ENCODE assay signal across 8 cellular contexts in genomic region chr11:86919557-86920210, GRCh38. TPM values are rescaled to one million over a fixed set of nuclear protein-coding genes. Genes with fewer than 3 reads are reported as not detected.
DNase-seq lines count a peak whose midpoint lies in the region; ATAC-seq and TF ChIP-seq lines count a peak whose summit lies in the region.

No MANE protein-coding gene starts in this region.

- no peaks in the 10 kb centered on the region for H3K27me3 Mint-ChIP-seq in neural crest cell (ENCODE audit: low read depth)
- no peaks in the 10 kb centered on the region for H3K27me3 Mint-ChIP-seq in activated T-helper 17 cell treated with anti-CD3 and anti-CD28 coated beads, Interleukin-2, amount 50 U/mL, for 72 hours
- H3K27me3 Mint-ChIP-seq in T-helper 2 cell treated with Interferon-gamma antibody and Interleukin-4, amounts not matched to agents 5 μg/mL and 100 μg/mL, for 36 hours (ENCODE audit: low read depth): no peaks in the 10 kb centered on the region

- no peak overlapping the region for H3K9ac ChIP-seq in fibroblast of lung (ENCODE audit: insufficient read depth, low read length)

- no peaks in the 10 kb centered on the region for H3K36me3 Mint-ChIP-seq in neural crest cell (ENCODE audit: low read depth)
- no peaks in the 10 kb centered on the region for H3K36me3 Mint-ChIP-seq in activated T-helper 17 cell treated with anti-CD3 and anti-CD28 coated beads, Interleukin-2, amount 50 U/mL, for 72 hours (ENCODE audit: low read depth)
- no peaks in the 10 kb centered on the region for H3K36me3 Mint-ChIP-seq in T-helper 2 cell treated with Interferon-gamma antibody and Interleukin-4, amounts not matched to agents 5 μg/mL and 100 μg/mL, for 36 hours (ENCODE audit: low read depth)

- H3K4me3 ChIP-seq in fibroblast of lung (replicated peaks in 1 of 4; ENCODE audit: control extremely low read depth in 1 of 4, insufficient read depth in 1 of 4, low read depth in 3 of 4, low read length in 4 of 4): no peak overlapping the region

- no peak overlapping the region for H3K4me2 ChIP-seq in fibroblast of lung (ENCODE audit: extremely low read depth, insufficient read depth, low read length)

- H2AFZ ChIP-seq in fibroblast of lung (ENCODE audit: low read length): peak overlapping the region; percentile 63

- DNase-seq in NOMO-1 treated with DMSO at 0.1 percent for 48 hours (lab: John Stamatoyannopoulos, UW; ENCODE audit: unreplicated experiment): peak; percentile 37
- no peak for DNase-seq in NOMO-1 treated with dmso at 0.1 percent for 144 hours (lab: John Stamatoyannopoulos, UW; ENCODE audit: unreplicated experiment)
- DNase-seq in HT1080 (ENCODE audit: low read depth): peak; percentile 73
- DNase-seq in SK-N-DZ (ENCODE audit: low spot score): peak; percentile 69
- peak; percentile 79 to 86 for DNase-seq in fibroblast of lung (ENCODE audit: low read depth in 2 of 2)
- no peak for DNase-seq in neural crest cell (ENCODE audit: low read depth, low spot score)
- no peak for DNase-seq in T-helper 2 cell treated with Interferon-gamma antibody and Interleukin-4, amounts not matched to agents 5 μg/mL and 100 μg/mL, for 36 hours (ENCODE audit: low spot score)

- H3K27me3 ChIP-seq in fibroblast of lung (ENCODE audit: control insufficient read depth, insufficient read depth, low read length): no peaks in the 10 kb centered on the region

- H3K79me2 ChIP-seq in fibroblast of lung (ENCODE audit: control insufficient read depth, insufficient read depth, low read length): no peaks in the 10 kb centered on the region

- TF ChIP-seq CTCF in fibroblast of lung (conservative IDR thresholded peaks at IDR 0.05 in 1 of 2, IDR thresholded peaks at IDR 0.05 in 1 of 2; ENCODE audit: low read depth in 1 of 2, low read length in 2 of 2) (peak; percentile 63 to 79), neural crest cell (conservative IDR thresholded peaks at IDR 0.05) (peak; percentile 75)

- H3K4me3 Mint-ChIP-seq in neural crest cell: no peak overlapping the region
- H3K4me3 Mint-ChIP-seq in activated T-helper 17 cell treated with anti-CD3 and anti-CD28 coated beads, Interleukin-2, amount 50 U/mL, for 72 hours: no peak overlapping the region
- no peak overlapping the region for H3K4me3 Mint-ChIP-seq in T-helper 2 cell treated with Interferon-gamma antibody and Interleukin-4, amounts not matched to agents 5 μg/mL and 100 μg/mL, for 36 hours

- H3K4me1 ChIP-seq in fibroblast of lung (ENCODE audit: control insufficient read depth, extremely low read depth, insufficient read depth, low read length): peaks cover 10% of the 10 kb centered on the region

- ATAC-seq in activated T-helper 17 cell treated with anti-CD3 and anti-CD28 coated beads, Interleukin-2, amount 50 U/mL, for 72 hours (replicated peaks): no peak

- no peaks in the 10 kb centered on the region for H3K36me3 ChIP-seq in fibroblast of lung (ENCODE audit: control insufficient read depth, insufficient read depth, low read length)

- H3K27ac Mint-ChIP-seq in neural crest cell (ENCODE audit: unreplicated experiment): no peak overlapping the region
- H3K27ac Mint-ChIP-seq in activated T-helper 17 cell treated with anti-CD3 and anti-CD28 coated beads, Interleukin-2, amount 50 U/mL, for 72 hours: no peak overlapping the region
- H3K27ac Mint-ChIP-seq in T-helper 2 cell treated with Interferon-gamma antibody and Interleukin-4, amounts not matched to agents 5 μg/mL and 100 μg/mL, for 36 hours: no peak overlapping the region

- no peaks in the 10 kb centered on the region for H4K20me1 ChIP-seq in fibroblast of lung (ENCODE audit: control insufficient read depth, extremely low read depth, insufficient read depth, low read length)

- peaks cover 27% of the 10 kb centered on the region for H3K4me1 Mint-ChIP-seq in neural crest cell
- no peaks in the 10 kb centered on the region for H3K4me1 Mint-ChIP-seq in activated T-helper 17 cell treated with anti-CD3 and anti-CD28 coated beads, Interleukin-2, amount 50 U/mL, for 72 hours
- H3K4me1 Mint-ChIP-seq in T-helper 2 cell treated with Interferon-gamma antibody and Interleukin-4, amounts not matched to agents 5 μg/mL and 100 μg/mL, for 36 hours (ENCODE audit: low read depth): peaks cover 6% of the 10 kb centered on the region

- no peaks in the 10 kb centered on the region for H3K9me3 Mint-ChIP-seq in neural crest cell
- H3K9me3 Mint-ChIP-seq in activated T-helper 17 cell treated with anti-CD3 and anti-CD28 coated beads, Interleukin-2, amount 50 U/mL, for 72 hours: no peaks in the 10 kb centered on the region
- H3K9me3 Mint-ChIP-seq in T-helper 2 cell treated with Interferon-gamma antibody and Interleukin-4, amounts not matched to agents 5 μg/mL and 100 μg/mL, for 36 hours: no peaks in the 10 kb centered on the region

- no peaks in the 10 kb centered on the region for H3K9me3 ChIP-seq in fibroblast of lung (ENCODE audit: control insufficient read depth, insufficient read depth, low read depth, low read length)

- H3K27ac ChIP-seq in fibroblast of lung (ENCODE audit: insufficient read depth, low read length): no peak overlapping the region

RNA-seq across cellular contexts. Expression of gene FZD4, which starts 35.5 kb away (rescaled TPM):
- 3.0 and 5.4 TPM in 2 replicates for total RNA-seq in HT1080 (2014; rRNA removed; shearing (Covaris generic))
- polyA plus RNA-seq in HT1080 (2015; cell fraction: cytosol; rRNA removed): 3.0 and 3.6 TPM in 2 replicates
- polyA plus RNA-seq in HT1080 (2015; cell fraction: nucleus; rRNA removed): 5.5 and 5.9 TPM in 2 replicates
- 3.6 and 5.8 TPM in 2 replicates for polyA plus RNA-seq in SK-N-DZ (2014; cell fraction: cytosol; rRNA removed)
- polyA plus RNA-seq in SK-N-DZ (2014; cell fraction: nucleus; rRNA removed): 2.8 and 3.4 TPM in 2 replicates
- total RNA-seq in fibroblast of lung (11.8 and 15.7 TPM in 2 replicates), neural crest cell (4.1 and 4.6 TPM in 2 replicates)
- 6.4 and 17.8 TPM in 2 replicates for polyA plus RNA-seq in fibroblast of lung
- polyA plus RNA-seq in fibroblast of lung (2012): 4.1 and 11.5 TPM in 2 replicates
- 5.6 and 10.3 TPM in 2 replicates for polyA minus RNA-seq in fibroblast of lung (ENCODE audit: low replicate concordance)
- total RNA-seq in activated T-helper 17 cell treated with anti-CD3 and anti-CD28 coated beads, Interleukin-2, amount 50 U/mL, for 72 hours: under 1 TPM in 1 of 2 donors, not detected in 1; 0.09 TPM

Comparison
In these comparisons a context has a peak if more than half of its experiments do, and no peak if none do; other contexts are left out.
1. DNase-seq: peak in NOMO-1 treated with DMSO at 0.1 percent for 48 hours (single experiment), HT1080 (single experiment), SK-N-DZ (single experiment) and fibroblast of lung (2 of 2); none in NOMO-1 treated with dmso at 0.1 percent for 144 hours (single experiment), neural crest cell (single experiment) and T-helper 2 cell treated with Interferon-gamma antibody and Interleukin-4, amounts not matched to agents 5 μg/mL and 100 μg/mL, for 36 hours (single experiment).